ENCODE assay signal across 10 cellular contexts in the genomic region with DNA sequence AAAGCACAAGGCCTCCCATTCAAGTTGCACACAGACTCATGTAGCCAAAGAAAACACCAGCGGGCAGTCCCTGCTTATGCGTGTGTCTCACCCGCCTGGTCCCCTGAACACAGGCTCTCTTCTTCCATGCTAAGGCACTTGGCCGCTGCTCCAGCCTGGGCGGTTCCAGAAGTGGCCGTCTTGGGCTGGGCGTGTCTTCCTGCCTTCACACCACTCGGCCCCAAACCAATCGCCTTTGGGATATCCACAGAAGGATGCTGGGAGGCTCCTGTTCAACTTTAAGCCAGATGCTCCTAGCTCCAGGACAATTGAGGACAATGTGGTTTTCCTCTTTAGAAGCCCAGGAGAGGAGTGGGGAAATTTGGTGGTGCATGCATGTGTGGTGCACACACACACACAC. TPM values are rescaled to one million over a fixed set of nuclear protein-coding genes. Genes with fewer than 3 reads are reported as not detected.
DNase-seq lines count a peak whose midpoint lies in the region; ATAC-seq, FAIRE-seq and TF ChIP-seq lines count a peak whose summit lies in the region.
"Had no signal": no experiment of that assay in that cellular context is flagged by ENCODE, and none has a peak within 500 bp of the region (broad histone marks: within the 10 kb centered on the region; RNA-seq: fewer than 3 reads in every experiment).

No MANE protein-coding gene starts in this region.

- peak; percentile 47 for DNase-seq in A673 (ENCODE audit: low spot score)
- peak; percentile 67 to 83 for DNase-seq in T47D (ENCODE audit: low read depth in 1 of 2, low spot score in 1 of 2)
- no peak for DNase-seq in HepG2 (ENCODE audit: low spot score)
- no peak for DNase-seq in GM19240 (ENCODE audit: insufficient read length, low spot score)
- no peak for DNase-seq in NCI-H526 treated with DMSO at 0.1 percent for 48 hours (lab: John Stamatoyannopoulos, UW)

- peaks cover 21% of the 10 kb centered on the region for H3K4me1 ChIP-seq in A673 (ENCODE audit: insufficient read depth, low read length, poor library complexity, severe bottlenecking)
- H3K4me1 ChIP-seq in HepG2 (ENCODE audit: insufficient read depth, low read length): peaks cover 76% of the 10 kb centered on the region

- TF ChIP-seq CTCF in A673 (conservative IDR thresholded peaks at IDR 0.05; ENCODE audit: low read depth, low read length) (no peak), HepG2 (CRISPR knock-in tag; IDR thresholded peaks at IDR 0.05) (no peak)

- no peak overlapping the region for H3K9ac ChIP-seq in HepG2 (ENCODE audit: insufficient read depth, low read depth, low read length)

- no peak overlapping the region for H3K27ac ChIP-seq in A673 (ENCODE audit: low read depth, low read length, poor library complexity, severe bottlenecking)
- H3K27ac ChIP-seq in HepG2 (ENCODE audit: extremely low read length, insufficient read depth, low read length): no peak overlapping the region
- H3K27ac ChIP-seq: HL-60, uterus had no signal

- no peak overlapping the region for H2AFZ ChIP-seq in HepG2 (ENCODE audit: low read length)

- peaks cover 65% of the 10 kb centered on the region for H3K79me2 ChIP-seq in HepG2 (ENCODE audit: insufficient read depth, low read length)

- CTCF ChIA-PET in A673 (lab: Charles Lee): interaction anchor here (0.5 kb wide), 1 partner anchor 550 kb away, joined by 3 read pairs; no protein-coding TSS in a partner anchor
- CTCF ChIA-PET in HepG2 (lab: Yijun Ruan, JAX; ENCODE audit: low intra/inter-chr PET ratio, low total read pairs): interaction anchor here (2.9 kb wide), 1 partner anchor 37 kb away, joined by 18 read pairs; no protein-coding TSS in a partner anchor

- H3K27me3 ChIP-seq in A673 (replicated peaks; ENCODE audit: insufficient read depth, low read depth, low read length, poor library complexity) (no peaks in the 10 kb centered on the region), HepG2 (ENCODE audit: control insufficient read depth in 1 of 2, insufficient read depth in 2 of 2, low read length in 2 of 2) (no peaks in the 10 kb centered on the region; a peak in 1 of 5 replicates)
- H3K27me3 ChIP-seq: uterus had no signal

- no TSS peak for BruUV-seq in A673 (replicated peaks; lab: Mats Ljungman, UMichigan)
- no TSS peak for BruUV-seq in HepG2 (replicated peaks; lab: Mats Ljungman, UMichigan)

- H3K36me3 ChIP-seq in A673 (ENCODE audit: insufficient read depth, low read length, poor library complexity, severe bottlenecking) (peaks cover 19% of the 10 kb centered on the region), HepG2 (replicated peaks in 1 of 2; ENCODE audit: control insufficient read depth in 1 of 2, insufficient read depth in 2 of 2, low read length in 2 of 2) (peaks cover 6 to 24% of the 10 kb centered on the region in 2 experiments)
- H3K36me3 ChIP-seq: uterus had no signal

- peak overlapping the region; percentile 92 for H3K4me2 ChIP-seq in HepG2 (ENCODE audit: low read depth, low read length)

- H4K20me1 ChIP-seq in HepG2 (ENCODE audit: insufficient read depth, low read length): peaks cover 3% of the 10 kb centered on the region

- FAIRE-seq in HepG2 (lab: Jason Lieb, UNC): no peak

- TF ChIP-seq RAD21 in HepG2 (CRISPR knock-in tag; IDR thresholded peaks at IDR 0.05): no peak

- no peak for TF ChIP-seq POLR2A in HepG2 (IDR thresholded peaks at IDR 0.05; ENCODE audit: insufficient read depth in 1 of 2, low read depth in 2 of 2, low read length in 2 of 2)

- intact Hi-C loops in A673 (cut with micrococcal nuclease; ENCODE audit: unreplicated experiment): no loop called here
- intact Hi-C loops in HepG2 (cut with micrococcal nuclease; ENCODE audit: unreplicated experiment): loop anchor here (5.0 kb wide), 1 partner anchor 39 kb away; no protein-coding TSS in a partner anchor

- H3K9me3 ChIP-seq in A673 (ENCODE audit: low read depth, low read length, poor library complexity, severe bottlenecking) (no peaks in the 10 kb centered on the region), HepG2 (ENCODE audit: low read length) (no peaks in the 10 kb centered on the region)
- H3K9me3 ChIP-seq: uterus had no signal

- ATAC-seq in HG03442 (IDR thresholded peaks at IDR 0.05; ENCODE audit: unreplicated experiment) (peak; percentile 25), HepG2 (no peak), HG03175 (IDR thresholded peaks at IDR 0.05; ENCODE audit: unreplicated experiment) (no peak), HG03439 (IDR thresholded peaks at IDR 0.05; ENCODE audit: unreplicated experiment) (no peak)

- 81% methylated on average over 8 of the region's 9 CpGs for WGBS in HepG2 (ENCODE audit: low lambda C conversion rate)

- no peak for TF ChIP-seq EP300 in HepG2 (IDR thresholded peaks at IDR 0.05; ENCODE audit: low read depth in 2 of 2, low read length in 2 of 2)
- TF ChIP-seq EP300 in HepG2 (CRISPR knock-in tag; IDR thresholded peaks at IDR 0.05; ENCODE audit: borderline replicate concordance): no peak

- no peak overlapping the region for H3K4me3 ChIP-seq in A673 (ENCODE audit: low read depth, low read length, poor library complexity, severe bottlenecking)
- H3K4me3 ChIP-seq in HepG2 (replicated peaks in 1 of 3; ENCODE audit: insufficient read depth in 1 of 3, low read depth in 2 of 3, low read length in 3 of 3): peak overlapping the region; percentile 76 to 94 (median 85); a peak in 5 of 6 replicates
- H3K4me3 ChIP-seq: uterus had no signal

- POLR2A ChIA-PET in A673 (lab: Charles Lee; ENCODE audit: low non-redundant PET) (no interaction called here), HepG2 (lab: Yijun Ruan, JAX) (interaction anchor here (1.6 to 3.3 kb wide), 4 partner anchors 9 to 45 kb away, joined by 5 to 16 read pairs (median 7); no protein-coding TSS in a partner anchor)

- in situ Hi-C loops in T47D (cut with HindIII; ENCODE audit: low pct_unique_long_range_greater_than_20kb, low sequenced_read_pairs) (no loop called here), HepG2 (cut with HindIII; ENCODE audit: extremely low pct_ligation_motif_present, low pct_unique_long_range_greater_than_20kb) (no loop called here)

TF ChIP-seq in HepG2, 621 proteins besides CTCF, POLR2A, EP300 and RAD21 (continues in another document):
- TF ChIP-seq ZZZ3 (CRISPR knock-in tag; IDR thresholded peaks at IDR 0.05; ENCODE audit: borderline replicate concordance): no peak
- no peak for TF ChIP-seq NKX3-1 (CRISPR knock-in tag; IDR thresholded peaks at IDR 0.05)
- TF ChIP-seq CENPT (CRISPR knock-in tag; IDR thresholded peaks at IDR 0.05; ENCODE audit: low read depth): no peak
- no peak for TF ChIP-seq ZNF44 (CRISPR knock-in tag; IDR thresholded peaks at IDR 0.05)
- no peak for TF ChIP-seq FOXO1 (CRISPR knock-in tag; IDR thresholded peaks at IDR 0.05)
- no peak for TF ChIP-seq KLF9 (CRISPR knock-in tag; IDR thresholded peaks at IDR 0.05; ENCODE audit: low read depth)
- TF ChIP-seq RFXANK (CRISPR knock-in tag; IDR thresholded peaks at IDR 0.05): no peak

RNA-seq across cellular contexts. Expression of gene SCARB1, which starts 2.2 kb away (rescaled TPM):
- total RNA-seq in A673 (2021) (61.5 and 74.6 TPM in 2 replicates), HepG2 (2016; rRNA removed; fragmentation: Illumina TruSeq; extraction: Trizol) (33.2 and 63.4 TPM in 2 replicates)
- total RNA-seq in HepG2 (2016; cell fraction: cytosol; rRNA removed; fragmentation: Illumina TruSeq; extraction: Trizol; ENCODE audit: low read depth): 10.1 and 11.6 TPM in 2 replicates
- 24.7 and 65.3 TPM in 2 replicates for total RNA-seq in HepG2 (2016; cell fraction: insoluble cytoplasmic fraction; rRNA removed; fragmentation: Illumina TruSeq; extraction: Trizol)
- 32.7 and 33.2 TPM in 2 replicates for total RNA-seq in HepG2 (2016; cell fraction: membrane; rRNA removed; fragmentation: Illumina TruSeq; extraction: Trizol)
- total RNA-seq in HepG2 (2016; cell fraction: nucleus; rRNA removed; fragmentation: Illumina TruSeq; extraction: Trizol): 82.8 and 99.0 TPM in 2 replicates
- polyA plus RNA-seq in HepG2 (2011; rRNA removed): 160 and 189 TPM in 2 replicates
- 208 and 213 TPM in 2 replicates for polyA plus RNA-seq in HepG2 (2011; cell fraction: cytosol; rRNA removed)
- 869 and 1,053 TPM in 2 replicates for polyA plus RNA-seq in HepG2 (2011; cell fraction: nucleus; rRNA removed)
- 214 and 253 TPM in 2 replicates for polyA plus RNA-seq in HepG2 (2012)
- polyA plus RNA-seq in HepG2 (2016; cell fraction: cytosol; fragmentation: Illumina TruSeq; extraction: Trizol; ENCODE audit: low read depth): 18.1 and 20.1 TPM in 2 replicates
- polyA plus RNA-seq in HepG2 (2016; cell fraction: insoluble cytoplasmic fraction; fragmentation: Illumina TruSeq; extraction: Trizol; ENCODE audit: low read depth): 42.8 and 60.7 TPM in 2 replicates
- 42.2 and 44.0 TPM in 2 replicates for polyA plus RNA-seq in HepG2 (2016; cell fraction: membrane; fragmentation: Illumina TruSeq; extraction: Trizol; ENCODE audit: low read depth)
- polyA plus RNA-seq in HepG2 (2016; cell fraction: nucleus; fragmentation: Illumina TruSeq; extraction: Trizol; ENCODE audit: insufficient read depth, low read depth): 235 and 236 TPM in 2 replicates
- 104 and 367 TPM in 2 replicates for polyA minus RNA-seq in HepG2 (2011; rRNA and poly(A)+ RNA removed; ENCODE audit: low replicate concordance)
- 143 and 183 TPM in 2 replicates for polyA minus RNA-seq in HepG2 (2011; cell fraction: cytosol; rRNA and poly(A)+ RNA removed)
- 104 and 119 TPM in 2 replicates for polyA minus RNA-seq in HepG2 (2011; cell fraction: nucleus; rRNA and poly(A)+ RNA removed)

RNA-seq across cellular contexts. Expression of gene UBC, which starts 53.0 kb away (rescaled TPM):
- 965 and 1,053 TPM in 2 replicates for total RNA-seq in A673 (2021)
- total RNA-seq in HepG2 (2016; rRNA removed; fragmentation: Illumina TruSeq; extraction: Trizol): 805 and 1,167 TPM in 2 replicates
- total RNA-seq in HepG2 (2016; cell fraction: cytosol; rRNA removed; fragmentation: Illumina TruSeq; extraction: Trizol; ENCODE audit: low read depth): 330 and 384 TPM in 2 replicates
- total RNA-seq in HepG2 (2016; cell fraction: insoluble cytoplasmic fraction; rRNA removed; fragmentation: Illumina TruSeq; extraction: Trizol): 802 and 1,160 TPM in 2 replicates
- total RNA-seq in HepG2 (2016; cell fraction: membrane; rRNA removed; fragmentation: Illumina TruSeq; extraction: Trizol): 388 and 438 TPM in 2 replicates
- 473 and 495 TPM in 2 replicates for total RNA-seq in HepG2 (2016; cell fraction: nucleus; rRNA removed; fragmentation: Illumina TruSeq; extraction: Trizol)
- polyA plus RNA-seq in HepG2 (2011; rRNA removed): 1,432 and 1,529 TPM in 2 replicates
- 1,350 and 1,708 TPM in 2 replicates for polyA plus RNA-seq in HepG2 (2011; cell fraction: cytosol; rRNA removed)
- 541 and 721 TPM in 2 replicates for polyA plus RNA-seq in HepG2 (2011; cell fraction: nucleus; rRNA removed)
- polyA plus RNA-seq in HepG2 (2012): 920 and 1,315 TPM in 2 replicates
- 299 and 343 TPM in 2 replicates for polyA plus RNA-seq in HepG2 (2016; cell fraction: cytosol; fragmentation: Illumina TruSeq; extraction: Trizol; ENCODE audit: low read depth)
- 1,055 and 1,063 TPM in 2 replicates for polyA plus RNA-seq in HepG2 (2016; cell fraction: insoluble cytoplasmic fraction; fragmentation: Illumina TruSeq; extraction: Trizol; ENCODE audit: low read depth)
- polyA plus RNA-seq in HepG2 (2016; cell fraction: membrane; fragmentation: Illumina TruSeq; extraction: Trizol; ENCODE audit: low read depth): 279 and 340 TPM in 2 replicates
- 688 and 691 TPM in 2 replicates for polyA plus RNA-seq in HepG2 (2016; cell fraction: nucleus; fragmentation: Illumina TruSeq; extraction: Trizol; ENCODE audit: insufficient read depth, low read depth)
- polyA minus RNA-seq in HepG2 (2011; rRNA and poly(A)+ RNA removed; ENCODE audit: low replicate concordance): 531 and 665 TPM in 2 replicates
- polyA minus RNA-seq in HepG2 (2011; cell fraction: cytosol; rRNA and poly(A)+ RNA removed): 412 and 617 TPM in 2 replicates
- 99.5 and 162 TPM in 2 replicates for polyA minus RNA-seq in HepG2 (2011; cell fraction: nucleus; rRNA and poly(A)+ RNA removed)

Comparison
In these comparisons a context has a peak if more than half of its experiments do, and no peak if none do; other contexts are left out.
1. DNase-seq: peak in A673 (single experiment) and T47D (2 of 2); none in HepG2 (single experiment), GM19240 (single experiment) and NCI-H526 treated with DMSO at 0.1 percent for 48 hours (single experiment).